In the genomic region with DNA sequence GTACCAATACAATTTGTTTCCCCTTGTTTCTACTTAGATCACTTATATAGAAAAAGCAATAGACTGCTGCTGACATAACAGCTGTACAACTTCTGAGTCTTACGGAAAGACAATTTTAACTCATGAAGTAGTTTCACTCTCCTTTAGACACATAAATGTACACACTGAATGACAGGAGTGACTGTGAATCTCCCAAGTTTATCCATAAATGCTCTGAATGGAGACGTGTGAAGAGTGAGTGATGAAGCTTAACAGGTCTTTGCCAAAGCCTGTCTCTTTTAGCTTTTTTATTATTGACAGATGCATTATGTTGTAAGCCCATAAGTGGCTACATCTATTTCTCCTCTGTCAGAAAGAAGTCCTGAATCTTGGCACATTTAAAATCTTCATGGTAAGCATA, we compare ENCODE assay signal across 23 cellular contexts.
"Had no signal": no experiment of that assay in that cellular context is flagged by ENCODE, and none has a peak within 500 bp of the region (broad histone marks: within the 10 kb centered on the region; RNA-seq: fewer than 3 reads in every experiment).

No MANE protein-coding gene starts in this region.

- H3K27ac ChIP-seq: colonic mucosa, coronary artery, dorsolateral prefrontal cortex, epithelial cell of prostate, esophagus muscularis mucosa, esophagus squamous epithelium, foreskin keratinocyte, gastrocnemius medialis, gastroesophageal sphincter, heart left ventricle, heart right ventricle had no signal

- H3K4me1 ChIP-seq: colonic mucosa, esophagus muscularis mucosa, esophagus squamous epithelium, foreskin keratinocyte, gastrocnemius medialis, gastroesophageal sphincter, heart left ventricle, heart right ventricle had no signal

- H3K36me3 ChIP-seq: colonic mucosa, esophagus muscularis mucosa, esophagus squamous epithelium, gastrocnemius medialis, gastroesophageal sphincter, heart left ventricle, heart right ventricle had no signal

- DNase-seq: colonic mucosa; cortex of kidney; dermis blood vessel endothelial cell; dorsolateral prefrontal cortex; effector CD4-positive, alpha-beta T cell; effector CD8-positive, alpha-beta T cell; effector memory CD4-positive, alpha-beta T cell; effector memory CD8-positive, alpha-beta T cell; endodermal cell; erythroblast; esophagus squamous epithelium; foreskin fibroblast; foreskin keratinocyte; foreskin melanocyte; gastrocnemius medialis; glutamatergic neuron; head of caudate nucleus; heart left ventricle; heart right ventricle had no signal

- H3K4me3 ChIP-seq: colonic mucosa, coronary artery, dorsolateral prefrontal cortex, esophagus muscularis mucosa, esophagus squamous epithelium, gastrocnemius medialis, gastroesophageal sphincter, heart left ventricle, heart right ventricle had no signal

- H3K9me3 ChIP-seq: colonic mucosa, esophagus muscularis mucosa, esophagus squamous epithelium, gastrocnemius medialis, gastroesophageal sphincter, heart left ventricle had no signal

- H3K27me3 ChIP-seq: colonic mucosa, dorsolateral prefrontal cortex, esophagus muscularis mucosa, esophagus squamous epithelium, foreskin keratinocyte, gastrocnemius medialis, gastroesophageal sphincter, heart left ventricle, heart right ventricle had no signal
